Comparison of ENCODE assay signal across 12 cellular contexts in the genomic region with DNA sequence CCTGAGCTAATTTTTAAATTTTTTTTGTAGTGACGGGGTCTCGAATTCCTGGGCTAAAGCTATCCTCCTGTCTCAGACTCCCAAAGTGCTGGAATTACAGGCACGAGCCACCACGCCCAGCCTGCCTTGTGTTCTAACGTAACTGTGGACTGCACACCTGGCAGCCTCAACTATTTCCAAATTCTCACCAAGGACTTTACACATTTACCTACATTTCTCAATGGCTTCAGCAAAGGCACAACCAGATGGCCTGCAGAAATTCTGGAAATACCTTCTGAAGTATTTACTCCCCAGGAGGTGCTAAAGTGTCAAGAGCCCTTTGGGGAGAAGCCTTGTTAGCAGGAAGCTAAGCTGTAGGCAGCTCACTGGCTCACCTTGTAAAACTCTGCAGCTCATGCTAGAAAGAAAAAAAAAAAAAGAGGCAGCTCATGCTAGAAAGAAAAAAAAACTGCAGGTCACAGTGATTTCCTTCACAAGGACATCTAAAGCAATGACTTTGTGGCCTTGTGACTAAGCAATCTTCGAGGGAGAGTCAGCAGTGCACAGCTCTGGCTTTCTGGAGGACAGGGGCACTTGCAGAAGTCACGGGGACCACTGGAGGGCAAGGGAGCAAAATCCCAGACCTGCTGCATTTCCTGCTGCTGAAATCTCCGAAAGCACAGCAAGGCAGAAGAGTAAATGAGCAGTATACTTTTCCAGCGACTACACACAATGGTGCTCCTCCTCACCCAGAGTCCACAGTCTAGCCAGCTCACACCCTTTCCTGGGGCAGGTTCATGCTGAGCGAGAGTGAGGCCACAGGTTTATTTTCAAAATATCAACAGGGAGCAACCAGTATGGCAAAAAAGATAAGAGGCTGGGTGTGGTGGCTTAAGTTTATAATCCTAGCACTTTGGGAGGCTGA. TPM values are rescaled to one million over a fixed set of nuclear protein-coding genes. Genes with fewer than 3 reads are reported as not detected.
DNase-seq lines count a peak whose midpoint lies in the region; ATAC-seq, FAIRE-seq and TF ChIP-seq lines count a peak whose summit lies in the region.
"Had no signal": no experiment of that assay in that cellular context is flagged by ENCODE, and none has a peak within 500 bp of the region (broad histone marks: within the 10 kb centered on the region; RNA-seq: fewer than 3 reads in every experiment).

No MANE protein-coding gene starts in this region.

- DNase-seq in A549 (ENCODE audit: low read depth in 1 of 2, low spot score in 1 of 2): peak; percentile 61 to 87
- DNase-seq in choroid plexus epithelial cell (ENCODE audit: low read depth): peak; percentile 47
- DNase-seq in lower lobe of right lung: peak; percentile 73
- DNase-seq in tibial artery: no peak
- DNase-seq in activated CD4-positive, CD25-positive, alpha-beta regulatory T cell treated with anti-CD3 and anti-CD28 coated beads, Interleukin-2, amount 50 U/mL, for 72 hours: no peak
- DNase-seq: activated CD4-positive, alpha-beta memory T cell treated with anti-CD3 and anti-CD28 coated beads, Interleukin-2, amount 10 ng/mL, durations not matched to agents 7 days and 5 days; BE2C; NCI-H1105; SJCRH30 had no signal

- 36% methylated on average over 10 of the region's 10 CpGs for WGBS in A549 (ENCODE audit: missing lambda C conversion rate)
- 68% methylated on average over 10 of the region's 10 CpGs for WGBS in HUES64

- CTCF ChIA-PET in A549 (lab: Yijun Ruan, JAX): interaction anchor here (0.5 to 3.5 kb wide), 12 partner anchors 8 to 409 kb away, joined by 3 to 21 read pairs (median 4); partner anchors contain the start of gene BAIAP2L1

- H3K4me1 ChIP-seq in A549 (peaks cover 66% of the 10 kb centered on the region), HUES64 (ENCODE audit: insufficient read depth, low read length) (peaks cover 25% of the 10 kb centered on the region), lower lobe of right lung (peaks cover 30% of the 10 kb centered on the region), tibial artery (no peaks in the 10 kb centered on the region)
- H3K4me1 ChIP-seq: BE2C had no signal

- H3K36me3 ChIP-seq in HUES64 (ENCODE audit: insufficient read depth, low read length) (no peaks in the 10 kb centered on the region), lower lobe of right lung (no peaks in the 10 kb centered on the region), tibial artery (no peaks in the 10 kb centered on the region)
- H3K36me3 ChIP-seq: BE2C had no signal

- POLR2A ChIA-PET in A549 (lab: Yijun Ruan, JAX): interaction anchor here (0.6 to 1.3 kb wide), 4 partner anchors 11 to 41 kb away, joined by 3 to 14 read pairs (median 3); partner anchors contain the start of gene BAIAP2L1

- intact Hi-C loops in lower lobe of right lung (cut with DNase I) (no loop called here), tibial artery (cut with DNase I; ENCODE audit: low total_unique reads) (no loop called here)

- peak overlapping the region; percentile 55 for H3K4me2 ChIP-seq in A549

- TF ChIP-seq CTCF in A549 (IDR thresholded peaks at IDR 0.05): no peak; the same call in 2 of the 3 replicates
- peak; percentile 7 for TF ChIP-seq CTCF in choroid plexus epithelial cell (conservative IDR thresholded peaks at IDR 0.05; ENCODE audit: low read depth, low read length)
- TF ChIP-seq CTCF in lower lobe of right lung (IDR thresholded peaks at IDR 0.05): no peak
- no peak for TF ChIP-seq CTCF in tibial artery (IDR thresholded peaks at IDR 0.05)

- ATAC-seq in A549: peak; percentile 80 to 90
- ATAC-seq in lower lobe of right lung: peak; percentile 94
- no peak for ATAC-seq in GM18867 (IDR thresholded peaks at IDR 0.05; ENCODE audit: unreplicated experiment)
- no peak for ATAC-seq in HG03342 (IDR thresholded peaks at IDR 0.05; ENCODE audit: unreplicated experiment)

- H3K27ac ChIP-seq in A549: peak overlapping the region; percentile 72 to 95
- peak overlapping the region; percentile 88 for H3K27ac ChIP-seq in HUES64 (ENCODE audit: low read depth, low read length)
- peak overlapping the region; percentile 26 for H3K27ac ChIP-seq in lower lobe of right lung
- H3K27ac ChIP-seq in tibial artery: no peak overlapping the region
- H3K27ac ChIP-seq: SJCRH30 had no signal

- H3K9ac ChIP-seq in HUES64 (ENCODE audit: low read depth, low read length): peak overlapping the region; percentile 29; the same call in 1 of the 2 replicates

- H3K4me3 ChIP-seq in A549 (no peak overlapping the region), HUES64 (ENCODE audit: low read length) (no peak overlapping the region), choroid plexus epithelial cell (ENCODE audit: low read depth, low read length) (no peak overlapping the region), lower lobe of right lung (no peak overlapping the region), tibial artery (no peak overlapping the region)
- H3K4me3 ChIP-seq: SJCRH30 had no signal

- H3K9me3 ChIP-seq in A549 (no peaks in the 10 kb centered on the region), HUES64 (ENCODE audit: insufficient read depth, low read depth, low read length) (no peaks in the 10 kb centered on the region), lower lobe of right lung (no peaks in the 10 kb centered on the region), tibial artery (no peaks in the 10 kb centered on the region)
- H3K9me3 ChIP-seq: BE2C, SJCRH30 had no signal

- H3K27me3 ChIP-seq in HUES64 (ENCODE audit: insufficient read depth, low read length) (no peaks in the 10 kb centered on the region), lower lobe of right lung (ENCODE audit: low read depth) (no peaks in the 10 kb centered on the region), tibial artery (no peaks in the 10 kb centered on the region)
- H3K27me3 ChIP-seq: BE2C, SJCRH30 had no signal

- peak; percentile 19 to 43; a peak in 1 of 5 replicates for TF ChIP-seq RAD21 in A549 (conservative IDR thresholded peaks at IDR 0.05 in 1 of 2, IDR thresholded peaks at IDR 0.05 in 1 of 2)

- TF ChIP-seq POLR2A in A549 (IDR thresholded peaks at IDR 0.05; ENCODE audit: low read length): no peak

- no peak for FAIRE-seq in A549 (lab: Jason Lieb, UNC)

- no peak for TF ChIP-seq EP300 in A549 (IDR thresholded peaks at IDR 0.05)

TF ChIP-seq in A549, 52 proteins besides CTCF, POLR2A, EP300 and RAD21:
- TF ChIP-seq GATA3 (IDR thresholded peaks at IDR 0.05; ENCODE audit: borderline replicate concordance) (no peak), EHMT2 (IDR thresholded peaks at IDR 0.05; ENCODE audit: low read depth) (no peak), HES2 (IDR thresholded peaks at IDR 0.05) (no peak), MAFK (IDR thresholded peaks at IDR 0.05; ENCODE audit: partially characterized antibody) (peak; percentile 85), HOXB13 (CRISPR knock-in tag; IDR thresholded peaks at IDR 0.05; ENCODE audit: low read depth) (no peak), HDAC2 (IDR thresholded peaks at IDR 0.05) (no peak), TP53 (CRISPR knock-in tag; IDR thresholded peaks at IDR 0.05) (no peak), CEBPB (IDR thresholded peaks at IDR 0.05) (0 out of 4 replicates have a peak, but pooled peaks of 1 of the 2 experiments have one; percentile 2), ESRRA (IDR thresholded peaks at IDR 0.05; ENCODE audit: borderline replicate concordance, low read length) (peak; percentile 54; the same call in 1 of the 2 replicates), MAZ (IDR thresholded peaks at IDR 0.05; ENCODE audit: borderline replicate concordance, low read depth, low read length) (no peak), E2F6 (IDR thresholded peaks at IDR 0.05; ENCODE audit: borderline replicate concordance, low read depth) (no peak), SMC3 (IDR thresholded peaks at IDR 0.05) (peak; percentile 44; the same call in 1 of the 3 replicates), FOXS1 (CRISPR knock-in tag; IDR thresholded peaks at IDR 0.05) (no peak)
- TF ChIP-seq, protein P1, sequence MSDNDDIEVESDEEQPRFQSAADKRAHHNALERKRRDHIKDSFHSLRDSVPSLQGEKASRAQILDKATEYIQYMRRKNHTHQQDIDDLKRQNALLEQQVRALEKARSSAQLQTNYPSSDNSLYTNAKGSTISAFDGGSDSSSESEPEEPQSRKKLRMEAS (IDR thresholded peaks at IDR 0.05): peak; percentile 16; the same call in 1 of the 2 replicates
- TF ChIP-seq, protein P2, sequence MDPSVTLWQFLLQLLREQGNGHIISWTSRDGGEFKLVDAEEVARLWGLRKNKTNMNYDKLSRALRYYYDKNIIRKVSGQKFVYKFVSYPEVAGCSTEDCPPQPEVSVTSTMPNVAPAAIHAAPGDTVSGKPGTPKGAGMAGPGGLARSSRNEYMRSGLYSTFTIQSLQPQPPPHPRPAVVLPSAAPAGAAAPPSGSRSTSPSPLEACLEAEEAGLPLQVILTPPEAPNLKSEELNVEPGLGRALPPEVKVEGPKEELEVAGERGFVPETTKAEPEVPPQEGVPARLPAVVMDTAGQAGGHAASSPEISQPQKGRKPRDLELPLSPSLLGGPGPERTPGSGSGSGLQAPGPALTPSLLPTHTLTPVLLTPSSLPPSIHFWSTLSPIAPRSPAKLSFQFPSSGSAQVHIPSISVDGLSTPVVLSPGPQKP (IDR thresholded peaks at IDR 0.05; ENCODE audit: low read depth, low read length): no peak

RNA-seq across cellular contexts. Expression of gene BAIAP2L1, which starts 40.4 kb away (rescaled TPM):
- polyA plus RNA-seq in A549 (2011; rRNA removed): 79.1 and 89.3 TPM in 2 replicates
- 56.6 and 59.7 TPM in 2 replicates for polyA plus RNA-seq in A549 (2012; cell fraction: cytosol; rRNA removed)
- 62.6 and 68.6 TPM in 2 replicates for polyA plus RNA-seq in A549 (2012; cell fraction: nucleus; rRNA removed)
- polyA plus RNA-seq in A549 (2017; fragmentation: RNase III; extraction: RNeasy Plus Mini Kit Qiagen cat#74134 plus additional on column Dnase treatment): 39.4 to 45.9 TPM (median 40.4 TPM) in 3 replicates
- 57.4 and 62.0 TPM in 2 replicates for polyA minus RNA-seq in A549 (2011; rRNA and poly(A)+ RNA removed)
- polyA plus RNA-seq in HUES64 (2013, experiment 1 of 2): 17.7 TPM
- 19.3 TPM for polyA plus RNA-seq in HUES64 (2013, experiment 2 of 2)
- total RNA-seq in lower lobe of right lung: 21.1 TPM

Comparison
In these comparisons a context has a peak if more than half of its experiments do, and no peak if none do; other contexts are left out.
1. ATAC-seq: peak in A549 (2 of 2) and lower lobe of right lung (2 of 2); none in GM18867 (single experiment) and HG03342 (single experiment).
2. DNase-seq: peak in A549 (2 of 2), choroid plexus epithelial cell (single experiment) and lower lobe of right lung (single experiment); none in tibial artery (0 of 2) and activated CD4-positive, CD25-positive, alpha-beta regulatory T cell treated with anti-CD3 and anti-CD28 coated beads, Interleukin-2, amount 50 U/mL, for 72 hours (single experiment).
3. H3K27ac ChIP-seq: peak in A549 (2 of 2), HUES64 (single experiment) and lower lobe of right lung (single experiment); none in tibial artery (0 of 2).